ENCODE assay signal across 8 cellular contexts in the genomic region with DNA sequence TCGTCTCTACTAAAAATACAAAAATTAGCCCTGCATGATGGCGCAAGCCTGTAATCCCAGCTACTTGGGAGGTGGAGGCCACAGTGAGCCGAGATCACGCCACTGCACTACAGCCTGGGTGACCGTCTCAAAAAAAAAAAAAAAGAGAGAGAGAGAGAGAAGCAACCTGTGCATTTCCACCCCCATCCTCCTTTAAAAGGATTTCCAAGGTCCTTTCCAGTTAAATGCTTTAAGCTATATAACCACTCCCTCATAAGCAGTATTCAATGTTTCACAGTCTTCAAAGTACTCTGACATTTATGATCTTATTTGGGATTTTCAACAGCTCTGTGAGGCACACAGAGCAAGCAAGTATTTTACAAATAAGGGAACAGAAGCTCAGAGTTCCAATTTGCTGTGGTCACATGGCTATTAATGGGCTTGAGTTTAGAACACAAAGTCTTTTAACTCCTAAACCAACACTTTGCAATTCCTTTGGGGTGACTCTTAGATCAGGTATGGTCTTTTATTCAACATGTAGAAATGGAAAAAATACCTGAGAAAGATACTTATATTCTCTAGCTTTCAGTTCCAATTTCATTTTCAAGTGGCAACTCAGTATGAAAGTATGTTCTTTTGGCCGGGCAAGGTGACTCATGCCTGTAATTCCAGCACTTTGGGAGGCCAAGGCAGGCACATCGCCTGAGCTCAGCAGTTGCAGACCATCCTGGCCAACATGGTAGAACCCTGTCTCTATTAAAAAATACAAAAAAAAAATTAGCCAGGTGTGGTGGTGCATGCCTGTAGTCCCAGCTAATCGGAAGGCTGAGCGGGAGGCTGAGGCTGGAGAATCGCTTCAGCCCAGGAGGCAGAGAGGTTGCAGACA. TPM values are rescaled to one million over a fixed set of nuclear protein-coding genes. Genes with fewer than 3 reads are reported as not detected.
DNase-seq lines count a peak whose midpoint lies in the region; TF ChIP-seq lines count a peak whose summit lies in the region.

No MANE protein-coding gene starts in this region.

- TF ChIP-seq POLR2A in breast epithelium (IDR thresholded peaks at IDR 0.05) (no peak), transverse colon (IDR thresholded peaks at IDR 0.05) (peak; percentile 24)

- in situ Hi-C loops in transverse colon (cut with MboI; ENCODE audit: low pct_ligation_motif_present in 1 of 4, low pct_unique_long_range_greater_than_20kb in 1 of 4, low sequenced_read_pairs in 3 of 4): no loop called here

- H3K27me3 ChIP-seq in breast epithelium: no peaks in the 10 kb centered on the region
- no peaks in the 10 kb centered on the region for H3K27me3 ChIP-seq in muscle layer of duodenum (ENCODE audit: low read depth, low read length)
- H3K27me3 ChIP-seq in transverse colon: no peaks in the 10 kb centered on the region

- peak; percentile 61 for TF ChIP-seq EP300 in transverse colon (IDR thresholded peaks at IDR 0.05; ENCODE audit: low read depth)

- H3K9me3 ChIP-seq in breast epithelium (no peaks in the 10 kb centered on the region), muscle layer of duodenum (ENCODE audit: control insufficient read depth in 1 of 2, low read length in 2 of 2) (no peaks in the 10 kb centered on the region), transverse colon (no peaks in the 10 kb centered on the region)

- DNase-seq in NOMO-1 treated with DMSO at 0.1 percent for 48 hours (lab: John Stamatoyannopoulos, UW; ENCODE audit: unreplicated experiment): peak; percentile 18
- no peak for DNase-seq in NOMO-1 treated with dmso at 0.1 percent for 144 hours (lab: John Stamatoyannopoulos, UW; ENCODE audit: unreplicated experiment)
- DNase-seq in NCI-H82 treated with DMSO at 0.1 percent for 48 hours (lab: John Stamatoyannopoulos, UW; ENCODE audit: unreplicated experiment): peak; percentile 8
- no peak for DNase-seq in breast epithelium (ENCODE audit: low spot score in 2 of 2)
- DNase-seq in transverse colon: peak; percentile 24
- DNase-seq in anterior cingulate cortex (lab: John Stamatoyannopoulos, UW): no peak
- no peak for DNase-seq in medulla oblongata (ENCODE audit: extremely low spot score)

- WGBS in transverse colon (ENCODE audit: low coverage in 1 of 2), 2 donors: 58 to 66% methylated on average over 4 to 10 of the region's 10 CpGs

- H3K27ac ChIP-seq in breast epithelium (peak overlapping the region; percentile 58 to 62), muscle layer of duodenum (ENCODE audit: low read length) (peak overlapping the region; percentile 95), transverse colon (peak overlapping the region; percentile 74 to 85 (median 81))

- H3K4me1 ChIP-seq in breast epithelium (peaks cover 0 to 4% of the 10 kb centered on the region in 2 donors), muscle layer of duodenum (ENCODE audit: control insufficient read depth in 1 of 2, insufficient read depth in 2 of 2, low read length in 2 of 2) (peaks cover 0 to 20% of the 10 kb centered on the region in 2 donors), transverse colon (peaks cover 0 to 34% (median 14%) of the 10 kb centered on the region in 4 donors)

- H3K36me3 ChIP-seq in breast epithelium: no peaks in the 10 kb centered on the region
- H3K36me3 ChIP-seq in muscle layer of duodenum (ENCODE audit: control insufficient read depth in 1 of 2, insufficient read depth in 2 of 2, low read length in 2 of 2): no peaks in the 10 kb centered on the region
- no peaks in the 10 kb centered on the region for H3K36me3 ChIP-seq in transverse colon

- H3K4me3 ChIP-seq in breast epithelium (no peak overlapping the region), muscle layer of duodenum (ENCODE audit: low read depth in 1 of 2, low read length in 2 of 2) (peak overlapping the region in 1 of 2 donors; percentile 61), transverse colon (peak overlapping the region in 1 of 4 donors; percentile 20)

- TF ChIP-seq CTCF in breast epithelium (IDR thresholded peaks at IDR 0.05) (no peak), transverse colon (IDR thresholded peaks at IDR 0.05) (no peak)

- intact Hi-C loops in breast epithelium (cut with DNase I; ENCODE audit: low total_unique reads) (no loop called here), transverse colon (cut with DNase I; ENCODE audit: low total_unique reads) (loop anchor here (5.0 kb wide), 1 partner anchor 46 kb away; no protein-coding TSS in a partner anchor)

RNA-seq across cellular contexts. Expression of a gene that starts 31.3 kb away (rescaled TPM):
- total RNA-seq in breast epithelium (10 to 100 TPM; 48.3 to 73.8 (median 55.4) TPM), transverse colon (100 to 1,000 TPM in 1 of 4 donors, 10 to 100 TPM in 3; 75.6 to 352 (median 95.3) TPM)

Comparison
In these comparisons a context has a peak if more than half of its experiments do, and no peak if none do; other contexts are left out.
1. DNase-seq: peak in NOMO-1 treated with DMSO at 0.1 percent for 48 hours (single experiment), NCI-H82 treated with DMSO at 0.1 percent for 48 hours (single experiment) and transverse colon (single experiment); none in NOMO-1 treated with dmso at 0.1 percent for 144 hours (single experiment), breast epithelium (0 of 2), anterior cingulate cortex (0 of 58) and medulla oblongata (single experiment).
2. Peak in every context shown above with its lines, with median percentiles within 50 percentile points of each other: H3K27ac ChIP-seq.